Comparison of ENCODE assay signal across 1 cellular context in genomic region chr11:93197383-93198220, GRCh38.
TF ChIP-seq lines count a peak whose summit lies in the region.

Gene SLC36A4 (minus strand): TSS chr11:93197991. CDS start chr11:93197832, 159 bp downstream.

TF ChIP-seq in HepG2, 621 proteins besides CTCF, POLR2A, EP300 and RAD21 (continued from another document and continues in another):
- TF ChIP-seq EHMT2 (IDR thresholded peaks at IDR 0.05; ENCODE audit: borderline replicate concordance, low read depth, low read length) = no peak
- TF ChIP-seq CREM (IDR thresholded peaks at IDR 0.05) = peak; percentile 46
- no peak for TF ChIP-seq CREM (CRISPR knock-in tag; IDR thresholded peaks at IDR 0.05)
- TF ChIP-seq BRD4 (CRISPR knock-in tag; IDR thresholded peaks at IDR 0.05) = no peak
- no peak; the same call in 1 of the 2 replicates for TF ChIP-seq TEF (CRISPR knock-in tag; IDR thresholded peaks at IDR 0.05)
- no peak for TF ChIP-seq ZNF280D (CRISPR knock-in tag; IDR thresholded peaks at IDR 0.05)
- TF ChIP-seq NFE2L2 (IDR thresholded peaks at IDR 0.05; ENCODE audit: low read length) = no peak
- TF ChIP-seq TARDBP (CRISPR knock-in tag; IDR thresholded peaks at IDR 0.05) = no peak
- TF ChIP-seq HMGXB4 (CRISPR knock-in tag; IDR thresholded peaks at IDR 0.05; ENCODE audit: borderline replicate concordance in 1 of 2, low read depth in 1 of 2) = peak; percentile 40 to 76; a peak in 2 of 4 replicates
- peak; percentile 77; the same call in 1 of the 2 replicates for TF ChIP-seq MEIS2 (CRISPR knock-in tag; IDR thresholded peaks at IDR 0.05)
- TF ChIP-seq ZNF570 (CRISPR knock-in tag; IDR thresholded peaks at IDR 0.05; ENCODE audit: borderline replicate concordance) = no peak
- TF ChIP-seq RELA (CRISPR knock-in tag; IDR thresholded peaks at IDR 0.05) = no peak
- no peak for TF ChIP-seq HNF4A (CRISPR knock-in tag; IDR thresholded peaks at IDR 0.05)
- TF ChIP-seq CSRNP1 (CRISPR knock-in tag; IDR thresholded peaks at IDR 0.05) = no peak
- TF ChIP-seq ZNF496 (CRISPR knock-in tag; IDR thresholded peaks at IDR 0.05; ENCODE audit: insufficient replicate concordance) = no peak
- no peak for TF ChIP-seq ZFP36L2 (CRISPR knock-in tag; IDR thresholded peaks at IDR 0.05)
- peak; percentile 89 for TF ChIP-seq MXD3 (CRISPR knock-in tag; IDR thresholded peaks at IDR 0.05)
- no peak for TF ChIP-seq ATF7 (IDR thresholded peaks at IDR 0.05)
- TF ChIP-seq ATF7 (CRISPR knock-in tag; IDR thresholded peaks at IDR 0.05) = no peak
- TF ChIP-seq ZNF777 (CRISPR knock-in tag; IDR thresholded peaks at IDR 0.05) = peak; percentile 81
- peak; percentile 70; the same call in 1 of the 2 replicates for TF ChIP-seq CAMTA2 (CRISPR knock-in tag; IDR thresholded peaks at IDR 0.05; ENCODE audit: borderline replicate concordance)
- TF ChIP-seq PBX2 (CRISPR knock-in tag; IDR thresholded peaks at IDR 0.05) = no peak
- no peak for TF ChIP-seq ZNF609 (CRISPR knock-in tag; IDR thresholded peaks at IDR 0.05; ENCODE audit: borderline replicate concordance)
- peak; percentile 46; the same call in 1 of the 2 replicates for TF ChIP-seq ZNF205 (CRISPR knock-in tag; IDR thresholded peaks at IDR 0.05)
- TF ChIP-seq FOXK1 (CRISPR knock-in tag; IDR thresholded peaks at IDR 0.05; ENCODE audit: borderline replicate concordance, low read depth) = no peak; the same call in 1 of the 2 replicates
- no peak; the same call in 1 of the 2 replicates for TF ChIP-seq SNAPC2 (CRISPR knock-in tag; IDR thresholded peaks at IDR 0.05)
- TF ChIP-seq ATF7-NPFF (CRISPR knock-in tag; IDR thresholded peaks at IDR 0.05; ENCODE audit: low read depth) = peak; percentile 94
- TF ChIP-seq HOXD1 (CRISPR knock-in tag; IDR thresholded peaks at IDR 0.05) = peak; percentile 55; the same call in 1 of the 2 replicates
- TF ChIP-seq MAFK (conservative IDR thresholded peaks at IDR 0.05 in 1 of 2, IDR thresholded peaks at IDR 0.05 in 1 of 2; ENCODE audit: low read length in 2 of 2) = no peak
- TF ChIP-seq ZNF17 (CRISPR knock-in tag; IDR thresholded peaks at IDR 0.05) = no peak
- peak; percentile 77; the same call in 1 of the 2 replicates for TF ChIP-seq ELK4 (CRISPR knock-in tag; IDR thresholded peaks at IDR 0.05; ENCODE audit: borderline replicate concordance)
- peak; percentile 93 for TF ChIP-seq EEA1 (CRISPR knock-in tag; IDR thresholded peaks at IDR 0.05; ENCODE audit: borderline replicate concordance)
- TF ChIP-seq ZFP90 (CRISPR knock-in tag; IDR thresholded peaks at IDR 0.05; ENCODE audit: borderline replicate concordance) = peak; percentile 68; the same call in 1 of the 2 replicates
- TF ChIP-seq PCBP1 (IDR thresholded peaks at IDR 0.05; ENCODE audit: borderline replicate concordance, low read depth, low read length) = no peak
- TF ChIP-seq ZNF770 (CRISPR knock-in tag; IDR thresholded peaks at IDR 0.05) = peak; percentile 59; the same call in 1 of the 2 replicates
- no peak for TF ChIP-seq DPF2 (CRISPR knock-in tag; IDR thresholded peaks at IDR 0.05; ENCODE audit: borderline replicate concordance, low read depth)
- TF ChIP-seq HMGXB3 (CRISPR knock-in tag; IDR thresholded peaks at IDR 0.05; ENCODE audit: borderline replicate concordance) = 0 out of 2 replicates have a peak, but pooled peaks have one; percentile 25
